ENCODE assay signal across 12 cellular contexts in the genomic region with DNA sequence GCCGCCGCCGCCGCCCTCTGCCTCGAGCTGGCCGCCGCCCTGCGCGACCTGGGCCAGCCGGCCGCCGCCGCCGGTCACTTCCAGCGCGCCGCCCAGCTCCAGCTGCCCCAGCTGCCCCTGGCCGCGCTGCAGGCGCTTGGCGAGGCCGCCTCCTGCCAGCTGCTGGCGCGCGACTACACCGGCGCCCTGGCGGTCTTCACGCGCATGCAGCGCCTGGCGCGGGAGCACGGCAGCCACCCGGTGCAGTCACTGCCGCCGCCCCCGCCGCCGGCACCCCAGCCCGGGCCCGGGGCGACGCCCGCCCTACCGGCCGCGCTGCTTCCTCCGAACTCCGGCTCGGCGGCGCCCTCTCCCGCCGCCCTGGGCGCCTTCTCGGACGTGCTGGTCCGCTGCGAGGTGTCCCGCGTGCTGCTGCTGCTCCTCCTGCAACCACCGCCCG. TPM values are rescaled to one million over a fixed set of nuclear protein-coding genes. Genes with fewer than 3 reads are reported as not detected.
DNase-seq lines count a peak whose midpoint lies in the region; ATAC-seq and TF ChIP-seq lines count a peak whose summit lies in the region.
"Not testable (repeated sequence)": the region's sequence is repeated elsewhere in the genome, so short reads cannot be mapped to it uniquely, and the experiment has no call there.
"Had no signal": no experiment of that assay in that cellular context is flagged by ENCODE, and none has a peak within 500 bp of the region (broad histone marks: within the 10 kb centered on the region; RNA-seq: fewer than 3 reads in every experiment).

No MANE protein-coding gene starts in this region.

- not testable (repeated sequence) for H2AFZ ChIP-seq in PC-3 (ENCODE audit: low read length)

- not testable (repeated sequence) for BruUV-seq in PC-3 (replicated peaks; lab: Mats Ljungman, UMichigan)

- intact Hi-C loops in PC-3 (cut with micrococcal nuclease), result not testable (repeated sequence)

- H3K9ac ChIP-seq in PC-3 (ENCODE audit: low read length), result not testable (repeated sequence)

- not testable (repeated sequence) for H3K4me1 ChIP-seq in CD4-positive, CD25-positive, alpha-beta regulatory T cell (ENCODE audit: control insufficient read depth, insufficient read depth, low read length, poor library complexity, severe bottlenecking); PC-3 (ENCODE audit: insufficient read depth, low read length)

- not testable (repeated sequence) for H3K4me3 Mint-ChIP-seq in CD4-positive, CD25-positive, alpha-beta regulatory T cell; central memory CD8-positive, alpha-beta T cell; naive B cell

- POLR2A ChIA-PET in PC-3 (lab: Charles Lee; ENCODE audit: unreplicated experiment), result not testable (repeated sequence)

- not testable (repeated sequence) for H3K27ac ChIP-seq in CD4-positive, CD25-positive, alpha-beta regulatory T cell (ENCODE audit: insufficient read depth, low read length, poor library complexity, severe bottlenecking); PC-3 (ENCODE audit: low read length)

- H3K79me2 ChIP-seq in PC-3 (ENCODE audit: low read length), result not testable (repeated sequence)

- peak; percentile 57 to 60 for ATAC-seq in CD4-positive, CD25-positive, alpha-beta regulatory T cell (ENCODE audit: low read depth in 2 of 2)
- ATAC-seq in GM19035 (IDR thresholded peaks at IDR 0.05; ENCODE audit: unreplicated experiment) (peak; percentile 42), GM21526 (IDR thresholded peaks at IDR 0.05; ENCODE audit: low FRiP score, unreplicated experiment) (peak; percentile 39), HG02840 (IDR thresholded peaks at IDR 0.05; ENCODE audit: low FRiP score, unreplicated experiment) (peak; percentile 44), HG03139 (IDR thresholded peaks at IDR 0.05; ENCODE audit: unreplicated experiment) (peak; percentile 44), PC-3 (peak; percentile 52), naive B cell (ENCODE audit: low read depth in 2 of 2) (peak; percentile 66 to 74)
- ATAC-seq in central memory CD8-positive, alpha-beta T cell (replicated peaks; ENCODE audit: extremely low read depth, poor library complexity, severe bottlenecking), result peak; percentile 61

- H3K36me3 ChIP-seq in CD4-positive, CD25-positive, alpha-beta regulatory T cell (ENCODE audit: control insufficient read depth, insufficient read depth, low read length); PC-3 (ENCODE audit: low read depth, low read length): not testable (repeated sequence)

- H3K4me1 Mint-ChIP-seq in CD4-positive, CD25-positive, alpha-beta regulatory T cell, result peaks cover under 1 to 12% (median 5%) of the 10 kb centered on the region in 4 donors
- not testable (repeated sequence) for H3K4me1 Mint-ChIP-seq in central memory CD8-positive, alpha-beta T cell; naive B cell

- not testable (repeated sequence) for H3K27ac Mint-ChIP-seq in CD4-positive, CD25-positive, alpha-beta regulatory T cell; central memory CD8-positive, alpha-beta T cell (ENCODE audit: low read depth); naive B cell

- not testable (repeated sequence) for H3K9me2 ChIP-seq in PC-3 (replicated peaks; ENCODE audit: low read length)

- not testable (repeated sequence) for H3F3A ChIP-seq in PC-3 (ENCODE audit: low read length, unreplicated experiment)

- not testable (repeated sequence) for H3K4me2 ChIP-seq in PC-3 (ENCODE audit: low read length)

- not testable (repeated sequence) for DNase-seq in CD4-positive, CD25-positive, alpha-beta regulatory T cell; PC-3; central memory CD8-positive, alpha-beta T cell (ENCODE audit: low spot score in 2 of 2); naive B cell

- CTCF ChIA-PET in PC-3 (lab: Charles Lee), result not testable (repeated sequence)

- H3K4me3 ChIP-seq in CD4-positive, CD25-positive, alpha-beta regulatory T cell (ENCODE audit: low read depth, low read length); PC-3 (ENCODE audit: low read length): not testable (repeated sequence)

- H3K36me3 Mint-ChIP-seq in CD4-positive, CD25-positive, alpha-beta regulatory T cell; central memory CD8-positive, alpha-beta T cell (ENCODE audit: insufficient read depth); naive B cell: not testable (repeated sequence)

- H4K20me1 ChIP-seq in PC-3 (ENCODE audit: low read length), result not testable (repeated sequence)

- H3K9me3 Mint-ChIP-seq in CD4-positive, CD25-positive, alpha-beta regulatory T cell; central memory CD8-positive, alpha-beta T cell; naive B cell: not testable (repeated sequence)

- TF ChIP-seq CTCF in PC-3 (conservative IDR thresholded peaks at IDR 0.05; ENCODE audit: low read depth, low read length), result not testable (repeated sequence)

- H3K27me3 Mint-ChIP-seq in CD4-positive, CD25-positive, alpha-beta regulatory T cell; central memory CD8-positive, alpha-beta T cell; naive B cell: not testable (repeated sequence)

- not testable (repeated sequence) for H3K27me3 ChIP-seq in CD4-positive, CD25-positive, alpha-beta regulatory T cell (ENCODE audit: control insufficient read depth, insufficient read depth, low read length); PC-3 (ENCODE audit: low read length)

- not testable (repeated sequence) for H3K9me3 ChIP-seq in CD4-positive, CD25-positive, alpha-beta regulatory T cell (ENCODE audit: control insufficient read depth in 2 of 2, low read length in 2 of 2); PC-3 (ENCODE audit: low read length)

RNA-seq across cellular contexts. Expression of a gene that starts 0.7 kb away (rescaled TPM):
- total RNA-seq in CD4-positive, CD25-positive, alpha-beta regulatory T cell, result not detected
- polyA plus RNA-seq in CD4-positive, CD25-positive, alpha-beta regulatory T cell, result not detected
- total RNA-seq in PC-3 (2014; rRNA removed), result not detected in 2 replicates
- polyA plus RNA-seq in naive B cell (ENCODE audit: low read depth in 6 of 6), result not detected
- total RNA-seq: A172, frontal cortex, right atrium auricular region had no signal
- polyA plus RNA-seq: CD14-positive monocyte had no signal

RNA-seq across cellular contexts. Expression of a gene that starts 48.1 kb away (rescaled TPM):
- total RNA-seq in CD4-positive, CD25-positive, alpha-beta regulatory T cell, result 1.2 TPM
- polyA plus RNA-seq in CD4-positive, CD25-positive, alpha-beta regulatory T cell, result under 1 TPM in 2 of 4 donors, not detected in 2; 0.42 to 0.76 TPM
- not detected in 2 replicates for total RNA-seq in PC-3 (2014; rRNA removed)
- polyA plus RNA-seq in naive B cell (ENCODE audit: low read depth in 6 of 6), result under 1 TPM in 2 of 6 donors, not detected in 4; 0.41 to 0.44 TPM
